8 cellular contexts compared by ENCODE assay signal in genomic region chr15:72231847-72232461, GRCh38. TPM values are rescaled to one million over a fixed set of nuclear protein-coding genes. Genes with fewer than 3 reads are reported as not detected.
DNase-seq lines count a peak whose midpoint lies in the region; ATAC-seq and TF ChIP-seq lines count a peak whose summit lies in the region.

No MANE protein-coding gene starts in this region.

- no peak for ATAC-seq in activated CD8-positive, alpha-beta memory T cell treated with anti-CD3 and anti-CD28 coated beads, Interleukin-2, amount 10 ng/mL, durations not matched to agents 7 days and 5 days
- ATAC-seq in activated CD8-positive, alpha-beta T cell treated with anti-CD3 and anti-CD28 coated beads, Interleukin-2, amount 10 ng/mL, durations not matched to agents 7 days and 5 days, result peak; percentile 12

- H3K4me3 ChIP-seq in epithelial cell of proximal tubule (ENCODE audit: low read depth, low read length) (peak overlapping the region; percentile 76), mucosa of rectum (ENCODE audit: low read length in 2 of 2) (peak overlapping the region; percentile 93 to 96), suprapubic skin (peak overlapping the region; percentile 89)

- H3K4me1 Mint-ChIP-seq in activated CD8-positive, alpha-beta memory T cell treated with anti-CD3 and anti-CD28 coated beads, Interleukin-2, amount 10 ng/mL, durations not matched to agents 7 days and 5 days, result peaks cover 38% of the 10 kb centered on the region
- peaks cover 34% of the 10 kb centered on the region for H3K4me1 Mint-ChIP-seq in activated CD8-positive, alpha-beta T cell treated with anti-CD3 and anti-CD28 coated beads, Interleukin-2, amount 10 ng/mL, durations not matched to agents 7 days and 5 days (ENCODE audit: low read depth)

- TF ChIP-seq EP300 in suprapubic skin (IDR thresholded peaks at IDR 0.05), result no peak

- DNase-seq in activated CD8-positive, alpha-beta memory T cell treated with anti-CD3 and anti-CD28 coated beads, Interleukin-2, amount 10 ng/mL, durations not matched to agents 7 days and 5 days, result peak; percentile 67
- DNase-seq in activated CD8-positive, alpha-beta memory T cell treated with anti-CD3 and anti-CD28 coated beads, Interleukin-2, amount 50 U/mL, for 48 hours, result no peak
- DNase-seq in NCI-H345 (lab: John Stamatoyannopoulos, UW) (peak; percentile 5), epithelial cell of proximal tubule (ENCODE audit: low read depth) (no peak), suprapubic skin (ENCODE audit: low spot score in 2 of 2) (no peak), COLO668 (lab: John Stamatoyannopoulos, UW; ENCODE audit: unreplicated experiment) (no peak)
- DNase-seq in activated CD8-positive, alpha-beta T cell treated with anti-CD3 and anti-CD28 coated beads, Interleukin-2, amount 10 ng/mL, durations not matched to agents 7 days and 5 days, result peak; percentile 64

- H3K36me3 Mint-ChIP-seq in activated CD8-positive, alpha-beta memory T cell treated with anti-CD3 and anti-CD28 coated beads, Interleukin-2, amount 10 ng/mL, durations not matched to agents 7 days and 5 days, result peaks cover 27% of the 10 kb centered on the region
- H3K36me3 Mint-ChIP-seq in activated CD8-positive, alpha-beta T cell treated with anti-CD3 and anti-CD28 coated beads, Interleukin-2, amount 10 ng/mL, durations not matched to agents 7 days and 5 days (ENCODE audit: low read depth), result peaks cover 18% of the 10 kb centered on the region

- peaks cover 15 to 30% of the 10 kb centered on the region in 2 donors for H3K4me1 ChIP-seq in mucosa of rectum (ENCODE audit: control insufficient read depth in 2 of 2, insufficient read depth in 2 of 2, low read length in 2 of 2)
- H3K4me1 ChIP-seq in suprapubic skin, result peaks cover 53% of the 10 kb centered on the region

- H3K9me3 ChIP-seq in mucosa of rectum (ENCODE audit: control insufficient read depth in 2 of 2, low read length in 2 of 2) (no peaks in the 10 kb centered on the region), suprapubic skin (no peaks in the 10 kb centered on the region)

- H3K36me3 ChIP-seq in mucosa of rectum (ENCODE audit: control insufficient read depth in 2 of 2, insufficient read depth in 2 of 2, low read length in 2 of 2) (no peaks in the 10 kb centered on the region), suprapubic skin (no peaks in the 10 kb centered on the region)

- 3% methylated on average over 13 of the region's 13 CpGs for WGBS in suprapubic skin

- peak overlapping the region; percentile 92 to 95 for H3K9ac ChIP-seq in mucosa of rectum (ENCODE audit: low read depth in 1 of 2, low read length in 2 of 2)

- TF ChIP-seq CTCF in epithelial cell of proximal tubule (conservative IDR thresholded peaks at IDR 0.05; ENCODE audit: low read depth, low read length) (no peak), suprapubic skin (IDR thresholded peaks at IDR 0.05) (no peak)

- POLR2A ChIA-PET in activated CD8-positive, alpha-beta T cell treated with anti-CD3 and anti-CD28 coated beads, Interleukin-2, amount 10 ng/mL, durations not matched to agents 7 days and 5 days (lab: Charles Lee), result interaction anchor here (0.6 to 6.2 kb wide), 6 partner anchors 9 to 553 kb away, joined by 3 to 58 read pairs (median 4); partner anchors contain the start of gene HEXA

- peak overlapping the region; percentile 99 for H3K4me3 Mint-ChIP-seq in activated CD8-positive, alpha-beta memory T cell treated with anti-CD3 and anti-CD28 coated beads, Interleukin-2, amount 10 ng/mL, durations not matched to agents 7 days and 5 days
- peak overlapping the region; percentile 88 for H3K4me3 Mint-ChIP-seq in activated CD8-positive, alpha-beta T cell treated with anti-CD3 and anti-CD28 coated beads, Interleukin-2, amount 10 ng/mL, durations not matched to agents 7 days and 5 days

- H3K27ac ChIP-seq in mucosa of rectum (ENCODE audit: low read depth in 2 of 2, low read length in 2 of 2) (peak overlapping the region; percentile 92 to 98), suprapubic skin (peak overlapping the region; percentile 97)

- CTCF ChIA-PET in activated CD8-positive, alpha-beta memory T cell treated with anti-CD3 and anti-CD28 coated beads, Interleukin-2, amount 10 ng/mL, durations not matched to agents 7 days and 5 days (lab: Charles Lee), result interaction anchor here (0.8 to 1.3 kb wide), 4 partner anchors 34 to 231 kb away, joined by 3 to 6 read pairs (median 4); no protein-coding TSS in a partner anchor
- CTCF ChIA-PET in activated CD8-positive, alpha-beta T cell treated with anti-CD3 and anti-CD28 coated beads, Interleukin-2, amount 10 ng/mL, durations not matched to agents 7 days and 5 days (lab: Charles Lee), result interaction anchor here (1.0 to 1.6 kb wide), 4 partner anchors 10 to 83 kb away, joined by 3 read pairs; no protein-coding TSS in a partner anchor

- H3K27me3 ChIP-seq in mucosa of rectum (ENCODE audit: control insufficient read depth in 2 of 2, insufficient read depth in 2 of 2, low read length in 2 of 2), result no peaks in the 10 kb centered on the region
- H3K27me3 ChIP-seq in suprapubic skin, result no peaks in the 10 kb centered on the region

- no peaks in the 10 kb centered on the region for H3K27me3 Mint-ChIP-seq in activated CD8-positive, alpha-beta memory T cell treated with anti-CD3 and anti-CD28 coated beads, Interleukin-2, amount 10 ng/mL, durations not matched to agents 7 days and 5 days
- no peaks in the 10 kb centered on the region for H3K27me3 Mint-ChIP-seq in activated CD8-positive, alpha-beta T cell treated with anti-CD3 and anti-CD28 coated beads, Interleukin-2, amount 10 ng/mL, durations not matched to agents 7 days and 5 days (ENCODE audit: low read depth)

- H3K9me3 Mint-ChIP-seq in activated CD8-positive, alpha-beta memory T cell treated with anti-CD3 and anti-CD28 coated beads, Interleukin-2, amount 10 ng/mL, durations not matched to agents 7 days and 5 days (ENCODE audit: low read depth), result no peaks in the 10 kb centered on the region
- no peaks in the 10 kb centered on the region for H3K9me3 Mint-ChIP-seq in activated CD8-positive, alpha-beta T cell treated with anti-CD3 and anti-CD28 coated beads, Interleukin-2, amount 10 ng/mL, durations not matched to agents 7 days and 5 days (ENCODE audit: insufficient read depth)

- no peak for TF ChIP-seq POLR2A in suprapubic skin (IDR thresholded peaks at IDR 0.05)

- H3K27ac Mint-ChIP-seq in activated CD8-positive, alpha-beta memory T cell treated with anti-CD3 and anti-CD28 coated beads, Interleukin-2, amount 10 ng/mL, durations not matched to agents 7 days and 5 days, result peak overlapping the region; percentile 97
- H3K27ac Mint-ChIP-seq in activated CD8-positive, alpha-beta T cell treated with anti-CD3 and anti-CD28 coated beads, Interleukin-2, amount 10 ng/mL, durations not matched to agents 7 days and 5 days, result peak overlapping the region; percentile 96

RNA-seq across cellular contexts. Expression of gene PKM, which starts 1.0 kb away (rescaled TPM):
- total RNA-seq in activated CD8-positive, alpha-beta memory T cell treated with anti-CD3 and anti-CD28 coated beads, Interleukin-2, amount 10 ng/mL, durations not matched to agents 7 days and 5 days, result 1,000 to 10,000 TPM; 1,010 to 1,764 TPM
- 1,000 to 10,000 TPM; 1,272 to 1,311 TPM for total RNA-seq in activated CD8-positive, alpha-beta T cell treated with anti-CD3 and anti-CD28 coated beads, Interleukin-2, amount 10 ng/mL, durations not matched to agents 7 days and 5 days
- total RNA-seq in epithelial cell of proximal tubule (1,902 and 2,237 TPM in 2 replicates), suprapubic skin (100 to 1,000 TPM; 294 to 522 (median 411) TPM)

RNA-seq across cellular contexts. Expression of gene GRAMD2A, which starts 34.4 kb away (rescaled TPM):
- total RNA-seq in activated CD8-positive, alpha-beta memory T cell treated with anti-CD3 and anti-CD28 coated beads, Interleukin-2, amount 10 ng/mL, durations not matched to agents 7 days and 5 days, result not detected
- total RNA-seq in activated CD8-positive, alpha-beta T cell treated with anti-CD3 and anti-CD28 coated beads, Interleukin-2, amount 10 ng/mL, durations not matched to agents 7 days and 5 days, result under 1 TPM in 1 of 2 experiments, not detected in 1; 0.10 TPM
- total RNA-seq in epithelial cell of proximal tubule (1.8 and 5.0 TPM in 2 replicates), suprapubic skin (10 to 100 TPM in 2 of 4 donors, 1 to 10 TPM in 2; 3.6 to 13.1 (median 9.0) TPM)

RNA-seq across cellular contexts. Expression of gene PARP6, which starts 40.4 kb away (rescaled TPM):
- 10 to 100 TPM; 55.5 to 66.6 TPM for total RNA-seq in activated CD8-positive, alpha-beta memory T cell treated with anti-CD3 and anti-CD28 coated beads, Interleukin-2, amount 10 ng/mL, durations not matched to agents 7 days and 5 days
- total RNA-seq in activated CD8-positive, alpha-beta T cell treated with anti-CD3 and anti-CD28 coated beads, Interleukin-2, amount 10 ng/mL, durations not matched to agents 7 days and 5 days, result 10 to 100 TPM; 54.0 to 57.0 TPM
- total RNA-seq in epithelial cell of proximal tubule (14.7 and 16.0 TPM in 2 replicates), suprapubic skin (100 to 1,000 TPM in 1 of 4 donors, 10 to 100 TPM in 3; 63.6 to 102 (median 70.6) TPM)

Comparison
In these comparisons a context has a peak if more than half of its experiments do, and no peak if none do; other contexts are left out.
1. DNase-seq: peak in activated CD8-positive, alpha-beta memory T cell treated with anti-CD3 and anti-CD28 coated beads, Interleukin-2, amount 10 ng/mL, durations not matched to agents 7 days and 5 days (single experiment), NCI-H345 (single experiment) and activated CD8-positive, alpha-beta T cell treated with anti-CD3 and anti-CD28 coated beads, Interleukin-2, amount 10 ng/mL, durations not matched to agents 7 days and 5 days (single experiment); none in activated CD8-positive, alpha-beta memory T cell treated with anti-CD3 and anti-CD28 coated beads, Interleukin-2, amount 50 U/mL, for 48 hours (single experiment), epithelial cell of proximal tubule (single experiment), suprapubic skin (0 of 2) and COLO668 (single experiment).
2. Peak in every context shown above with its lines, with median percentiles within 50 percentile points of each other: H3K4me3 ChIP-seq.